In genomic region chr7:76600650-76601049, GRCh38 we compare ENCODE assay signal across 8 cellular contexts. TPM values are rescaled to one million over a fixed set of nuclear protein-coding genes. Genes with fewer than 3 reads are reported as not detected.
A peak's percentile ranks its signal among the peaks of the same experiment; 100 is the strongest.
DNase-seq lines count a peak whose midpoint lies in the region; ATAC-seq, FAIRE-seq and TF ChIP-seq lines count a peak whose summit lies in the region.
"Not testable (repeated sequence)": the region's sequence is repeated elsewhere in the genome, so short reads cannot be mapped to it uniquely, and the experiment has no call there.

No MANE protein-coding gene starts in this region.

- H2AFZ ChIP-seq in H9 (ENCODE audit: low read length); K562 (ENCODE audit: low read depth, low read length); keratinocyte (ENCODE audit: control insufficient read depth, low read length): not testable (repeated sequence)

- H3K4me2 ChIP-seq in A549 = peak overlapping the region; percentile 53
- not testable (repeated sequence) for H3K4me2 ChIP-seq in H9 (ENCODE audit: insufficient read depth, insufficient read length, low read length); K562 (ENCODE audit: insufficient read depth, low read length); keratinocyte (ENCODE audit: control insufficient read depth, extremely low read depth, insufficient read depth, low read depth, low read length)

- H2AK5ac ChIP-seq in H9 (ENCODE audit: insufficient read length, low read length) = not testable (repeated sequence)

- not testable (repeated sequence) for H3K9me3 Mint-ChIP-seq in H9; WTC11; activated T-helper 2 cell treated with anti-CD3 and anti-CD28 coated beads, Interferon-gamma antibody, Interleukin-2, Interleukin-4, amounts not matched to agents 10 μg/mL and 5 μg/mL and 100 μg/mL, durations not matched to agents 14 hours and 24 hours and 36 hours; natural killer cell treated with Interleukin-12 subunit alpha and Interleukin-12 subunit beta and Interleukin-15 and Interleukin-18, amount 100 ng/mL, for 72 hours

- ATAC-seq in A549; WTC11; K562; natural killer cell treated with Interleukin-12 subunit alpha and Interleukin-12 subunit beta and Interleukin-15 and Interleukin-18, amount 100 ng/mL, for 72 hours: not testable (repeated sequence)
- peak; percentile 50 for ATAC-seq in upper lobe of right lung

- not testable (repeated sequence) for H3K23me2 ChIP-seq in H9 (ENCODE audit: insufficient read length, low read depth, low read length, poor library complexity, severe bottlenecking)

- H3K9me1 ChIP-seq in K562 (ENCODE audit: control insufficient read depth, insufficient read depth, low read length); keratinocyte (ENCODE audit: control insufficient read depth, extremely low read depth, insufficient read depth, low read length): not testable (repeated sequence)

- H2BK15ac ChIP-seq in H9 (ENCODE audit: low read depth, low read length) = not testable (repeated sequence)

- not testable (repeated sequence) for H4K20me1 ChIP-seq in H9 (ENCODE audit: control insufficient read depth, insufficient read depth, insufficient read length); K562 (replicated peaks; ENCODE audit: control insufficient read depth, insufficient read depth, low read length); keratinocyte (ENCODE audit: control insufficient read depth, extremely low read depth, insufficient read depth, low read length)

- not testable (repeated sequence) for H3K9ac ChIP-seq in H9 (ENCODE audit: extremely low read depth, insufficient read length, low read length); K562 (ENCODE audit: insufficient read depth in 1 of 2, low read depth in 2 of 2, low read length in 2 of 2); keratinocyte (ENCODE audit: control insufficient read depth, extremely low read depth, insufficient read depth, low read length)

- H3K4ac ChIP-seq in H9 (ENCODE audit: low read depth, low read length) = not testable (repeated sequence)

- H3K27me3 Mint-ChIP-seq in H9 (ENCODE audit: low read depth); WTC11 (ENCODE audit: low read depth); activated T-helper 2 cell treated with anti-CD3 and anti-CD28 coated beads, Interferon-gamma antibody, Interleukin-2, Interleukin-4, amounts not matched to agents 10 μg/mL and 5 μg/mL and 100 μg/mL, durations not matched to agents 14 hours and 24 hours and 36 hours (ENCODE audit: low read depth); natural killer cell treated with Interleukin-12 subunit alpha and Interleukin-12 subunit beta and Interleukin-15 and Interleukin-18, amount 100 ng/mL, for 72 hours: not testable (repeated sequence)

- in situ Hi-C loops in K562 (cut with MboI) = loop anchor here (10.0 kb wide), 1 partner anchor 96 kb away; no protein-coding TSS in a partner anchor

- peaks cover 14 to 16% of the 10 kb centered on the region in 2 experiments for H3K4me1 Mint-ChIP-seq in H9
- H3K4me1 Mint-ChIP-seq in WTC11 = peaks cover 35% of the 10 kb centered on the region
- peaks cover 43% of the 10 kb centered on the region for H3K4me1 Mint-ChIP-seq in activated T-helper 2 cell treated with anti-CD3 and anti-CD28 coated beads, Interferon-gamma antibody, Interleukin-2, Interleukin-4, amounts not matched to agents 10 μg/mL and 5 μg/mL and 100 μg/mL, durations not matched to agents 14 hours and 24 hours and 36 hours (ENCODE audit: low read depth)
- H3K4me1 Mint-ChIP-seq in natural killer cell treated with Interleukin-12 subunit alpha and Interleukin-12 subunit beta and Interleukin-15 and Interleukin-18, amount 100 ng/mL, for 72 hours (ENCODE audit: low read depth in 2 of 2) = peaks cover 17 to 26% of the 10 kb centered on the region in 2 donors

- not testable (repeated sequence) for H2BK12ac ChIP-seq in H9 (ENCODE audit: insufficient read length, low read depth, low read length)

- not testable (repeated sequence) for H3T11ph ChIP-seq in H9 (ENCODE audit: low read length)

- not testable (repeated sequence) for FAIRE-seq in A549 (lab: Jason Lieb, UNC); K562 (lab: Jason Lieb, UNC)
- FAIRE-seq in keratinocyte (lab: Jason Lieb, UNC) = peak; percentile 67

- H3K9me3 ChIP-seq in A549; H9 (ENCODE audit: control insufficient read depth, low read depth, low read length); K562 (replicated peaks; ENCODE audit: control insufficient read depth, insufficient read depth, low read depth, low read length); keratinocyte (ENCODE audit: control insufficient read depth, low read depth, low read length); upper lobe of right lung: not testable (repeated sequence)

- CTCF ChIA-PET in A549 (lab: Yijun Ruan, JAX); WTC11 (lab: Charles Lee); K562 (lab: Yijun Ruan, JAX; ENCODE audit: low intra/inter-chr PET ratio): not testable (repeated sequence)

- DNase-seq in A549 (ENCODE audit: low read depth in 1 of 2, low spot score in 1 of 2); H9; WTC11 (ENCODE audit: low spot score); activated T-helper 2 cell treated with anti-CD3 and anti-CD28 coated beads, Interferon-gamma antibody, Interleukin-2, Interleukin-4, amounts not matched to agents 10 μg/mL and 5 μg/mL and 100 μg/mL, durations not matched to agents 14 hours and 24 hours and 36 hours (ENCODE audit: low spot score); K562 (ENCODE audit: extremely low read depth in 1 of 4, low spot score in 3 of 4); keratinocyte (ENCODE audit: low read depth, low spot score); natural killer cell treated with Interleukin-12 subunit alpha and Interleukin-12 subunit beta and Interleukin-15 and Interleukin-18, amount 100 ng/mL, for 72 hours (ENCODE audit: low spot score); upper lobe of right lung: not testable (repeated sequence)

- not testable (repeated sequence) for H3K27me3 ChIP-seq in H9 (ENCODE audit: insufficient read depth, low read length); K562 (ENCODE audit: control insufficient read depth in 2 of 2, insufficient read depth in 2 of 2, low read length in 2 of 2); keratinocyte (ENCODE audit: control insufficient read depth, extremely low read depth, insufficient read depth, low read length); upper lobe of right lung

- TF ChIP-seq EP300 in A549 (IDR thresholded peaks at IDR 0.05); K562 (IDR thresholded peaks at IDR 0.05; ENCODE audit: low read length): not testable (repeated sequence)

- not testable (repeated sequence) for BruUV-seq in K562 (replicated peaks; lab: Mats Ljungman, UMichigan)

- not testable (repeated sequence) for H2BK120ac ChIP-seq in H9 (ENCODE audit: low read depth, low read length, poor library complexity, severe bottlenecking)

- not testable (repeated sequence) for H3K18ac ChIP-seq in H9 (ENCODE audit: insufficient read length, low read depth, low read length)

- H3K4me1 ChIP-seq in A549 (peaks cover 29% of the 10 kb centered on the region), keratinocyte (ENCODE audit: control insufficient read depth, extremely low read depth, insufficient read depth, low read length) (peaks cover 11% of the 10 kb centered on the region)
- H3K4me1 ChIP-seq in H9 (ENCODE audit: insufficient read depth, low read length); K562 (replicated peaks in 1 of 2; ENCODE audit: control insufficient read depth in 2 of 2, insufficient read depth in 2 of 2, low read length in 2 of 2); upper lobe of right lung: not testable (repeated sequence)

- H3K4me3 Mint-ChIP-seq in H9; WTC11; activated T-helper 2 cell treated with anti-CD3 and anti-CD28 coated beads, Interferon-gamma antibody, Interleukin-2, Interleukin-4, amounts not matched to agents 10 μg/mL and 5 μg/mL and 100 μg/mL, durations not matched to agents 14 hours and 24 hours and 36 hours (ENCODE audit: low read depth); natural killer cell treated with Interleukin-12 subunit alpha and Interleukin-12 subunit beta and Interleukin-15 and Interleukin-18, amount 100 ng/mL, for 72 hours: not testable (repeated sequence)

- H3K79me2 ChIP-seq in H9 (ENCODE audit: insufficient read depth, low read length); K562 (ENCODE audit: control insufficient read depth, insufficient read depth, low read length); keratinocyte (ENCODE audit: control insufficient read depth, insufficient read depth, low read length): not testable (repeated sequence)

- not testable (repeated sequence) for TF ChIP-seq POLR2A in A549 (IDR thresholded peaks at IDR 0.05; ENCODE audit: low read length); K562 (conservative IDR thresholded peaks at IDR 0.05)

- intact Hi-C loops in activated T-helper 2 cell treated with anti-CD3 and anti-CD28 coated beads, Interferon-gamma antibody, Interleukin-2, Interleukin-4, amounts not matched to agents 10 μg/mL and 5 μg/mL and 100 μg/mL, durations not matched to agents 14 hours and 24 hours and 36 hours (cut with micrococcal nuclease); K562 (cut with micrococcal nuclease); upper lobe of right lung (cut with DNase I): not testable (repeated sequence)

- H3K27ac Mint-ChIP-seq in H9 = peak overlapping the region; percentile 16 to 92 (median 90); a peak in 6 of 7 replicates
- H3K27ac Mint-ChIP-seq in WTC11 = peak overlapping the region; percentile 64
- H3K27ac Mint-ChIP-seq in activated T-helper 2 cell treated with anti-CD3 and anti-CD28 coated beads, Interferon-gamma antibody, Interleukin-2, Interleukin-4, amounts not matched to agents 10 μg/mL and 5 μg/mL and 100 μg/mL, durations not matched to agents 14 hours and 24 hours and 36 hours = peak overlapping the region; percentile 33
- H3K27ac Mint-ChIP-seq in natural killer cell treated with Interleukin-12 subunit alpha and Interleukin-12 subunit beta and Interleukin-15 and Interleukin-18, amount 100 ng/mL, for 72 hours = peak overlapping the region; percentile 60 to 84

- dilution Hi-C loops in keratinocyte (cut with MboI; ENCODE audit: extremely low pct_ligation_motif_present, low sequenced_read_pairs) = not testable (repeated sequence)

- H4K91ac ChIP-seq in H9 (ENCODE audit: insufficient read length, low read depth, low read length) = not testable (repeated sequence)

- H4K8ac ChIP-seq in H9 (replicated peaks; ENCODE audit: insufficient read length, low read depth, low read length) = not testable (repeated sequence)

- not testable (repeated sequence) for H4K5ac ChIP-seq in H9 (ENCODE audit: insufficient read length, low read depth, low read length)

- H3K27ac ChIP-seq in A549 = peak overlapping the region; percentile 76 to 80
- H3K27ac ChIP-seq in H9 (ENCODE audit: insufficient read length, low read depth, low read length); K562 (ENCODE audit: extremely low read depth, low read depth, low read length); keratinocyte (ENCODE audit: control insufficient read depth, insufficient read depth, low read length); upper lobe of right lung: not testable (repeated sequence)

- not testable (repeated sequence) for H2BK5ac ChIP-seq in H9 (ENCODE audit: insufficient read length, low read length)

- TF ChIP-seq CTCF in A549 (IDR thresholded peaks at IDR 0.05); H9 (conservative IDR thresholded peaks at IDR 0.05); WTC11 (IDR thresholded peaks at IDR 0.05); K562 (IDR thresholded peaks at IDR 0.05 in 2 of 3, conservative IDR thresholded peaks at IDR 0.05 in 1 of 3; ENCODE audit: insufficient read depth in 2 of 3, low read depth in 1 of 3, low read length in 3 of 3); keratinocyte (optimal IDR thresholded peaks at IDR 0.05 in 1 of 3, IDR thresholded peaks at IDR 0.05 in 1 of 3, conservative IDR thresholded peaks at IDR 0.05 in 1 of 3; ENCODE audit: extremely low read depth in 1 of 3, insufficient read depth in 2 of 3, low read length in 3 of 3); upper lobe of right lung (IDR thresholded peaks at IDR 0.05): not testable (repeated sequence)

- not testable (repeated sequence) for H3K79me1 ChIP-seq in H9 (ENCODE audit: insufficient read depth, low read depth, low read length, poor library complexity, severe bottlenecking)

- H3K36me3 ChIP-seq in K562 (ENCODE audit: control insufficient read depth, insufficient read depth, low read length); keratinocyte (ENCODE audit: control insufficient read depth in 2 of 2, extremely low read depth in 1 of 2, insufficient read depth in 2 of 2, low read length in 2 of 2); upper lobe of right lung: not testable (repeated sequence)

- not testable (repeated sequence) for TF ChIP-seq RAD21 in A549 (conservative IDR thresholded peaks at IDR 0.05 in 1 of 2, IDR thresholded peaks at IDR 0.05 in 1 of 2); K562 (CRISPR knock-in tag; conservative IDR thresholded peaks at IDR 0.05 in 1 of 2, IDR thresholded peaks at IDR 0.05 in 1 of 2)

- H2BK20ac ChIP-seq in H9 (ENCODE audit: low read depth, low read length, poor library complexity, severe bottlenecking) = not testable (repeated sequence)

- WGBS in A549 (ENCODE audit: missing lambda C conversion rate) = 83% methylated on average over 3 of the region's 3 CpGs
- WGBS in H9 (ENCODE audit: extremely low coverage, insufficient read length, low lambda C conversion rate) = no CpG with 5 or more reads among the region's 3 CpGs
- WGBS in K562 (ENCODE audit: insufficient coverage, low coverage, missing lambda C conversion rate) = 98% methylated on average over 2 of the region's 3 CpGs

- not testable (repeated sequence) for H3K14ac ChIP-seq in H9 (ENCODE audit: insufficient read depth, low read length)

- H3K4me3 ChIP-seq in A549; K562; keratinocyte (ENCODE audit: control insufficient read depth in 2 of 3, extremely low read depth in 1 of 3, insufficient read depth in 2 of 3, low read depth in 1 of 3, low read length in 3 of 3); upper lobe of right lung: not testable (repeated sequence)

- not testable (repeated sequence) for H3K56ac ChIP-seq in H9 (ENCODE audit: insufficient read length, low read depth, low read length)

- POLR2A ChIA-PET in A549 (lab: Yijun Ruan, JAX); WTC11 (lab: Charles Lee); K562 (lab: Yijun Ruan, JAX): not testable (repeated sequence)

- H3K36me3 Mint-ChIP-seq in H9 (ENCODE audit: insufficient read depth in 1 of 3, low read depth in 3 of 3); WTC11; activated T-helper 2 cell treated with anti-CD3 and anti-CD28 coated beads, Interferon-gamma antibody, Interleukin-2, Interleukin-4, amounts not matched to agents 10 μg/mL and 5 μg/mL and 100 μg/mL, durations not matched to agents 14 hours and 24 hours and 36 hours (ENCODE audit: low read depth); natural killer cell treated with Interleukin-12 subunit alpha and Interleukin-12 subunit beta and Interleukin-15 and Interleukin-18, amount 100 ng/mL, for 72 hours: not testable (repeated sequence)

- not testable (repeated sequence) for H3K23ac ChIP-seq in H9 (ENCODE audit: insufficient read length, low read depth, low read length)

RNA-seq across cellular contexts. Expression of gene POMZP3, which starts 26.4 kb away (rescaled TPM):
- polyA plus RNA-seq in A549 (2011; rRNA removed) = 10.6 and 14.7 TPM in 2 replicates
- polyA plus RNA-seq in A549 (2012; cell fraction: cytosol; rRNA removed) = 8.1 and 9.5 TPM in 2 replicates
- 7.8 and 9.1 TPM in 2 replicates for polyA plus RNA-seq in A549 (2012; cell fraction: nucleus; rRNA removed)
- polyA plus RNA-seq in A549 (2017; fragmentation: RNase III; extraction: RNeasy Plus Mini Kit Qiagen cat#74134 plus additional on column Dnase treatment) = 17.4 to 18.6 TPM (median 17.6 TPM) in 3 replicates
- 23.0 and 26.2 TPM in 2 replicates for polyA minus RNA-seq in A549 (2011; rRNA and poly(A)+ RNA removed)
- total RNA-seq in H9 (2021) = 8.5 and 9.8 TPM in 2 replicates
- 13.1 to 15.1 TPM (median 13.2 TPM) in 3 replicates for total RNA-seq in WTC11 (2021)
- 8.2 and 9.0 TPM in 2 replicates for total RNA-seq in activated T-helper 2 cell treated with anti-CD3 and anti-CD28 coated beads, Interferon-gamma antibody, Interleukin-2, Interleukin-4, amounts not matched to agents 10 μg/mL and 5 μg/mL and 100 μg/mL, durations not matched to agents 14 hours and 24 hours and 36 hours
- 14.2 and 28.7 TPM in 2 replicates for total RNA-seq in K562 (2011; cell fraction: chromatin; rRNA removed; ENCODE audit: low replicate concordance)
- total RNA-seq in K562 (2011; cell fraction: nucleolus; rRNA removed) = 21.8 and 25.5 TPM in 2 replicates
- total RNA-seq in K562 (2011; cell fraction: nucleoplasm; rRNA removed) = 19.4 and 23.0 TPM in 2 replicates
- 5.4 and 5.7 TPM in 2 replicates for total RNA-seq in K562 (2014; rRNA removed)
- total RNA-seq in K562 (2014; rRNA removed; fragmentation: Illumina TruSeq; extraction: Trizol) = 3.8 and 4.5 TPM in 2 replicates
- 4.0 and 4.9 TPM in 2 replicates for total RNA-seq in K562 (2015; rRNA removed; fragmentation: Illumina TruSeq; extraction: Trizol)
- total RNA-seq in K562 (2021) = 13.4 and 15.8 TPM in 2 replicates
- 3.7 and 6.4 TPM in 2 replicates for polyA plus RNA-seq in K562 (2011; rRNA removed)
- 4.4 and 6.1 TPM in 2 replicates for polyA plus RNA-seq in K562 (2011; cell fraction: cytosol; rRNA removed)
- polyA plus RNA-seq in K562 (2011; cell fraction: nucleus; rRNA removed) = 4.6 and 9.7 TPM in 2 replicates
- polyA plus RNA-seq in K562 (2012) = 9.8 and 16.9 TPM in 2 replicates
- 8.2 and 8.8 TPM in 2 replicates for polyA plus RNA-seq in K562 (2014; fragmentation: Illumina TruSeq; extraction: Trizol)
- polyA plus RNA-seq in K562 (2014; fragmentation: Nextera tagmentation; extraction: Ambion mirVana) = 1 to 10 TPM; 2.3 to 3.2 TPM
- 4.6 and 7.6 TPM in 2 replicates for polyA plus RNA-seq in K562 (2014; rRNA removed)
- 4.8 and 6.7 TPM in 2 replicates for polyA minus RNA-seq in K562 (2011; rRNA and poly(A)+ RNA removed)
- 3.9 and 7.2 TPM in 2 replicates for polyA minus RNA-seq in K562 (2011; cell fraction: cytosol; rRNA and poly(A)+ RNA removed)
- 7.7 and 10.9 TPM in 2 replicates for polyA minus RNA-seq in K562 (2011; cell fraction: nucleus; rRNA and poly(A)+ RNA removed)
- polyA plus RNA-seq in keratinocyte = 6.9 to 11.7 TPM (median 9.1 TPM) in 3 replicates
- 14.9 TPM for polyA plus RNA-seq in keratinocyte (2011; ENCODE audit: low read depth)
- 8.7 and 8.9 TPM in 2 replicates for polyA plus RNA-seq in keratinocyte (2011; cell fraction: cytosol; rRNA removed)
- 5.9 and 6.2 TPM in 2 replicates for polyA plus RNA-seq in keratinocyte (2011; cell fraction: nucleus; rRNA removed)
- polyA plus RNA-seq in keratinocyte (2012; ENCODE audit: low replicate concordance) = 22.3 and 24.1 TPM in 2 replicates
- 10.9 to 32.7 TPM (median 15.6 TPM) in 3 replicates for polyA minus RNA-seq in keratinocyte
- polyA minus RNA-seq in keratinocyte (2011; cell fraction: cytosol; rRNA and poly(A)+ RNA removed) = 13.8 TPM
- polyA minus RNA-seq in keratinocyte (2011; cell fraction: nucleus; rRNA and poly(A)+ RNA removed) = 5.1 and 7.7 TPM in 2 replicates
- total RNA-seq in natural killer cell treated with Interleukin-12 subunit alpha and Interleukin-12 subunit beta and Interleukin-15 and Interleukin-18, amount 100 ng/mL, for 72 hours = 10 to 100 TPM; 12.9 to 14.9 TPM
- total RNA-seq in upper lobe of right lung = 12.0 TPM

RNA-seq across cellular contexts. Expression of gene SPDYE16, which starts 57.6 kb away (rescaled TPM):
- polyA plus RNA-seq in A549 (2011; rRNA removed) (not detected in 2 replicates), A549 (2017; fragmentation: RNase III; extraction: RNeasy Plus Mini Kit Qiagen cat#74134 plus additional on column Dnase treatment) (not detected in 3 replicates), K562 (2011; rRNA removed) (0.04 TPM in 1 of 2 replicates, not detected in the other), K562 (2014; fragmentation: Illumina TruSeq; extraction: Trizol) (0.06 TPM in 2 replicates), K562 (2014; fragmentation: Nextera tagmentation; extraction: Ambion mirVana) (under 1 TPM; 0.04 to 0.06 TPM), K562 (2014; rRNA removed) (not detected in 2 replicates), keratinocyte (not detected in 3 replicates)
- polyA plus RNA-seq in A549 (2012; cell fraction: cytosol; rRNA removed) = not detected in 2 replicates
- polyA plus RNA-seq in A549 (2012; cell fraction: nucleus; rRNA removed) = not detected in 2 replicates
- polyA minus RNA-seq in A549 (2011; rRNA and poly(A)+ RNA removed) = not detected in 2 replicates
- total RNA-seq in H9 (2021) (not detected in 2 replicates), WTC11 (2021) (not detected in 3 replicates), K562 (2014; rRNA removed) (not detected in 2 replicates), K562 (2014; rRNA removed; fragmentation: Illumina TruSeq; extraction: Trizol) (not detected in 2 replicates), K562 (2015; rRNA removed; fragmentation: Illumina TruSeq; extraction: Trizol) (not detected in 2 replicates), K562 (2021) (0.13 TPM in 1 of 2 replicates, not detected in the other), upper lobe of right lung (0.90 TPM)
- total RNA-seq in activated T-helper 2 cell treated with anti-CD3 and anti-CD28 coated beads, Interferon-gamma antibody, Interleukin-2, Interleukin-4, amounts not matched to agents 10 μg/mL and 5 μg/mL and 100 μg/mL, durations not matched to agents 14 hours and 24 hours and 36 hours = 0.14 and 0.30 TPM in 2 replicates
- total RNA-seq in K562 (2011; cell fraction: chromatin; rRNA removed; ENCODE audit: low replicate concordance) = 0.28 and 0.77 TPM in 2 replicates
- 0.39 TPM in 1 of 2 replicates, not detected in the other for total RNA-seq in K562 (2011; cell fraction: nucleolus; rRNA removed)
- 0.22 TPM in 1 of 2 replicates, not detected in the other for total RNA-seq in K562 (2011; cell fraction: nucleoplasm; rRNA removed)
- not detected in 2 replicates for polyA plus RNA-seq in K562 (2011; cell fraction: cytosol; rRNA removed)
- polyA plus RNA-seq in K562 (2011; cell fraction: nucleus; rRNA removed) = 0.03 and 0.17 TPM in 2 replicates
- polyA plus RNA-seq in K562 (2012) = 0.20 and 0.46 TPM in 2 replicates
- polyA minus RNA-seq in K562 (2011; rRNA and poly(A)+ RNA removed) = 0.15 TPM in 1 of 2 replicates, not detected in the other
- polyA minus RNA-seq in K562 (2011; cell fraction: cytosol; rRNA and poly(A)+ RNA removed) = not detected in 2 replicates
- 0.27 TPM in 1 of 2 replicates, not detected in the other for polyA minus RNA-seq in K562 (2011; cell fraction: nucleus; rRNA and poly(A)+ RNA removed)
- not detected for polyA plus RNA-seq in keratinocyte (2011; ENCODE audit: low read depth)
- polyA plus RNA-seq in keratinocyte (2011; cell fraction: cytosol; rRNA removed) = not detected in 2 replicates
- not detected in 2 replicates for polyA plus RNA-seq in keratinocyte (2011; cell fraction: nucleus; rRNA removed)
- 0.22 and 1.0 TPM in 2 replicates for polyA plus RNA-seq in keratinocyte (2012; ENCODE audit: low replicate concordance)
- polyA minus RNA-seq in keratinocyte = not detected in 3 replicates
- not detected for polyA minus RNA-seq in keratinocyte (2011; cell fraction: cytosol; rRNA and poly(A)+ RNA removed)
- polyA minus RNA-seq in keratinocyte (2011; cell fraction: nucleus; rRNA and poly(A)+ RNA removed) = not detected in 2 replicates
- under 1 TPM; 0.36 to 0.76 TPM for total RNA-seq in natural killer cell treated with Interleukin-12 subunit alpha and Interleukin-12 subunit beta and Interleukin-15 and Interleukin-18, amount 100 ng/mL, for 72 hours

Comparison
In these comparisons a context has a peak if more than half of its experiments do, and no peak if none do; other contexts are left out.
1. H3K27ac Mint-ChIP-seq: peak in every context shown above with its lines; median percentile 90 in H9; 72 in natural killer cell treated with Interleukin-12 subunit alpha and Interleukin-12 subunit beta and Interleukin-15 and Interleukin-18, amount 100 ng/mL, for 72 hours; 64 in WTC11; 33 in activated T-helper 2 cell treated with anti-CD3 and anti-CD28 coated beads, Interferon-gamma antibody, Interleukin-2, Interleukin-4, amounts not matched to agents 10 μg/mL and 5 μg/mL and 100 μg/mL, durations not matched to agents 14 hours and 24 hours and 36 hours.